In genomic region chr3:48187579-48188265, GRCh38 we compare ENCODE assay signal across 8 cellular contexts. TPM values are rescaled to one million over a fixed set of nuclear protein-coding genes. Genes with fewer than 3 reads are reported as not detected.
DNase-seq lines count a peak whose midpoint lies in the region; ATAC-seq and TF ChIP-seq lines count a peak whose summit lies in the region.

No MANE protein-coding gene starts in this region.

- H3K27ac Mint-ChIP-seq in activated CD4-positive, alpha-beta T cell treated with anti-CD3 and anti-CD28 coated beads for 36 hours: no peak overlapping the region

- peak overlapping the region; percentile 83 for H3K4me3 ChIP-seq in OCI-LY3 (ENCODE audit: low read length)
- H3K4me3 ChIP-seq in breast epithelium: peak overlapping the region; percentile 61 to 89 (median 62)
- H3K4me3 ChIP-seq in left lung: peak overlapping the region; percentile 79 to 85

- TF ChIP-seq CTCF in OCI-LY3 (IDR thresholded peaks at IDR 0.05; ENCODE audit: low read depth, low read length) (no peak), breast epithelium (IDR thresholded peaks at IDR 0.05) (no peak), left lung (IDR thresholded peaks at IDR 0.05) (no peak)

- DNase-seq in activated CD4-positive, alpha-beta T cell treated with anti-CD3 and anti-CD28 coated beads for 36 hours: peak; percentile 68
- no peak for DNase-seq in activated CD4-positive, alpha-beta T cell treated with anti-CD3 and anti-CD28 coated beads, Interleukin-2, amount 50 U/mL, for 1 hour
- no peak for DNase-seq in breast epithelium (ENCODE audit: low spot score in 2 of 2)
- DNase-seq in left lung: peak in 1 of 2 donors; percentile 91
- peak; percentile 14 for DNase-seq in stimulated activated CD8-positive, alpha-beta memory T cell treated with anti-CD3 and anti-CD28 coated beads, Interleukin-15, amount 100 ng/mL, for 24 hours (ENCODE audit: low read depth)
- no peak for DNase-seq in foreskin melanocyte

- H2AFZ ChIP-seq in OCI-LY3 (ENCODE audit: low read depth, low read length): peak overlapping the region; percentile 30; the same call in 1 of the 2 replicates

- no peak for TF ChIP-seq POLR2A in breast epithelium (IDR thresholded peaks at IDR 0.05)

- peak; percentile 13 for ATAC-seq in activated CD4-positive, alpha-beta T cell treated with anti-CD3 and anti-CD28 coated beads for 36 hours
- peak; percentile 29 for ATAC-seq in HG02759 (IDR thresholded peaks at IDR 0.05; ENCODE audit: unreplicated experiment)
- peak; percentile 54 for ATAC-seq in left lung

- H3K9me3 ChIP-seq in OCI-LY3 (ENCODE audit: insufficient read depth, low read length) (no peaks in the 10 kb centered on the region), breast epithelium (no peaks in the 10 kb centered on the region), left lung (no peaks in the 10 kb centered on the region)

- no peaks in the 10 kb centered on the region for H3K9me3 Mint-ChIP-seq in activated CD4-positive, alpha-beta T cell treated with anti-CD3 and anti-CD28 coated beads for 36 hours (ENCODE audit: low read depth)

- H3K36me3 Mint-ChIP-seq in activated CD4-positive, alpha-beta T cell treated with anti-CD3 and anti-CD28 coated beads for 36 hours (ENCODE audit: low read depth): peaks cover 47% of the 10 kb centered on the region

- H3K4me1 Mint-ChIP-seq in activated CD4-positive, alpha-beta T cell treated with anti-CD3 and anti-CD28 coated beads for 36 hours: peaks cover 15% of the 10 kb centered on the region

- POLR2A ChIA-PET in activated CD4-positive, alpha-beta T cell treated with anti-CD3 and anti-CD28 coated beads for 36 hours (lab: Charles Lee): interaction anchor here (0.6 to 1.5 kb wide), 8 partner anchors 53 to 766 kb away, joined by 3 to 9 read pairs (median 4); partner anchors contain the start of genes CCDC51, PFKFB4, TMA7 and ZNF589

- no peaks in the 10 kb centered on the region for H4K20me1 ChIP-seq in OCI-LY3 (ENCODE audit: insufficient read depth, low read length)

- peaks cover 55% of the 10 kb centered on the region for H3K79me2 ChIP-seq in OCI-LY3 (ENCODE audit: low read length)

- CTCF ChIA-PET in activated CD4-positive, alpha-beta T cell treated with anti-CD3 and anti-CD28 coated beads for 36 hours (lab: Charles Lee): interaction anchor here (0.6 to 2.2 kb wide), 3 partner anchors 249 to 369 kb away, joined by 3 to 7 read pairs (median 3); partner anchors contain the start of gene PFKFB4

- peak overlapping the region; percentile 84 for H3K4me2 ChIP-seq in OCI-LY3 (ENCODE audit: low read length)

- H3K27me3 ChIP-seq in OCI-LY3 (ENCODE audit: low read depth, low read length) (no peaks in the 10 kb centered on the region), breast epithelium (no peaks in the 10 kb centered on the region), left lung (no peaks in the 10 kb centered on the region)

- peaks cover 37% of the 10 kb centered on the region for H3K36me3 ChIP-seq in OCI-LY3 (replicated peaks; ENCODE audit: low read depth, low read length)
- H3K36me3 ChIP-seq in breast epithelium: no peaks in the 10 kb centered on the region
- H3K36me3 ChIP-seq in left lung: peaks cover 0 to 1% of the 10 kb centered on the region in 2 donors

- peak overlapping the region; percentile 92 for H3K9ac ChIP-seq in OCI-LY3 (ENCODE audit: low read length)

- peaks cover 7% of the 10 kb centered on the region for H3K27me3 Mint-ChIP-seq in activated CD4-positive, alpha-beta T cell treated with anti-CD3 and anti-CD28 coated beads for 36 hours

- H3K4me1 ChIP-seq in OCI-LY3 (ENCODE audit: low read length) (peaks cover 10% of the 10 kb centered on the region), breast epithelium (no peaks in the 10 kb centered on the region), left lung (peaks cover 10 to 18% of the 10 kb centered on the region in 2 donors)

- H3K27ac ChIP-seq in OCI-LY3 (ENCODE audit: low read length): peak overlapping the region; percentile 57
- H3K27ac ChIP-seq in breast epithelium: no peak overlapping the region
- peak overlapping the region in 1 of 2 donors; percentile 37 for H3K27ac ChIP-seq in left lung

- peak overlapping the region; percentile 96 for H3K4me3 Mint-ChIP-seq in activated CD4-positive, alpha-beta T cell treated with anti-CD3 and anti-CD28 coated beads for 36 hours

- intact Hi-C loops in activated CD4-positive, alpha-beta T cell treated with anti-CD3 and anti-CD28 coated beads for 36 hours (cut with DNase I, micrococcal nuclease): loop anchor here (1.0 to 5.0 kb wide), 22 partner anchors 54 to 905 kb away; partner anchors contain the start of genes NME6 (in 2 of the 2), ZNF589 (in 2 of the 2), CCDC51 (in 1 of the 2) and DHX30 (in 1 of the 2)
- intact Hi-C loops in breast epithelium (cut with DNase I; ENCODE audit: low total_unique reads): no loop called here
- intact Hi-C loops in left lung (cut with DNase I): no loop called here

RNA-seq across cellular contexts. Expression of gene CDC25A, which starts 0.5 kb away (rescaled TPM):
- 10 to 100 TPM; 32.5 to 33.9 TPM for total RNA-seq in activated CD4-positive, alpha-beta T cell treated with anti-CD3 and anti-CD28 coated beads for 36 hours
- 1 to 10 TPM in 2 of 3 donors, under 1 TPM in 1; 0.80 to 2.6 (median 1.3) TPM for total RNA-seq in breast epithelium
- total RNA-seq in left lung: 1 to 10 TPM; 2.8 to 4.7 TPM

RNA-seq across cellular contexts. Expression of gene CAMP, which starts 35.6 kb away (rescaled TPM):
- not detected for total RNA-seq in activated CD4-positive, alpha-beta T cell treated with anti-CD3 and anti-CD28 coated beads for 36 hours
- total RNA-seq in breast epithelium (1 to 10 TPM in 1 of 3 donors, not detected in 2; 2.9 TPM), left lung (1 to 10 TPM in 1 of 2 donors, under 1 TPM in 1; 0.93 to 1.4 TPM)

RNA-seq across cellular contexts. Expression of gene ZNF589, which starts 53.2 kb away (rescaled TPM):
- total RNA-seq in activated CD4-positive, alpha-beta T cell treated with anti-CD3 and anti-CD28 coated beads for 36 hours: 10 to 100 TPM; 28.6 to 29.6 TPM
- 10 to 100 TPM; 16.1 to 18.4 (median 17.6) TPM for total RNA-seq in breast epithelium
- total RNA-seq in left lung: 10 to 100 TPM in 1 of 2 donors, 1 to 10 TPM in 1; 9.0 to 17.5 TPM

Comparison
In these comparisons a context has a peak if more than half of its experiments do, and no peak if none do; other contexts are left out.
1. DNase-seq: peak in activated CD4-positive, alpha-beta T cell treated with anti-CD3 and anti-CD28 coated beads for 36 hours (single experiment) and stimulated activated CD8-positive, alpha-beta memory T cell treated with anti-CD3 and anti-CD28 coated beads, Interleukin-15, amount 100 ng/mL, for 24 hours (single experiment); none in activated CD4-positive, alpha-beta T cell treated with anti-CD3 and anti-CD28 coated beads, Interleukin-2, amount 50 U/mL, for 1 hour (single experiment), breast epithelium (0 of 2) and foreskin melanocyte (single experiment).
2. RNA of gene CDC25A, which starts 0.5 kb away (total RNA-seq): 32.5 to 33.9 TPM in activated CD4-positive, alpha-beta T cell treated with anti-CD3 and anti-CD28 coated beads for 36 hours; 2.8 to 4.7 TPM in left lung and 0.80 to 2.6 TPM in breast epithelium; every median in the first group is over 4 times any median in the second.
3. intact Hi-C loops: an anchor here in activated CD4-positive, alpha-beta T cell treated with anti-CD3 and anti-CD28 coated beads for 36 hours (1.0 to 5.0 kb wide); none called in breast epithelium and left lung.
4. Peak in every context shown above with its lines, with median percentiles within 50 percentile points of each other: ATAC-seq and H3K4me3 ChIP-seq.